Comparison of ENCODE assay signal across 1 cellular context in genomic region chr5:138648841-138649240, GRCh38.
TF ChIP-seq lines count a peak whose summit lies in the region.

No MANE protein-coding gene starts in this region.

TF ChIP-seq in GM12878, 131 proteins besides CTCF, POLR2A, EP300 and RAD21 (continued from another document):
- TF ChIP-seq ZBTB11 (CRISPR knock-in tag; IDR thresholded peaks at IDR 0.05) (no peak), ZNF207 (IDR thresholded peaks at IDR 0.05; ENCODE audit: borderline replicate concordance) (no peak), SKIL (IDR thresholded peaks at IDR 0.05; ENCODE audit: low read depth, poor library complexity, severe bottlenecking) (no peak), MYB (IDR thresholded peaks at IDR 0.05; ENCODE audit: borderline replicate concordance, low read depth, low read length) (no peak), ZZZ3 (IDR thresholded peaks at IDR 0.05; ENCODE audit: control insufficient read depth, insufficient read length, low read depth) (no peak), NRF1 (conservative IDR thresholded peaks at IDR 0.05; ENCODE audit: low read depth, low read length) (no peak), ZBTB40 (IDR thresholded peaks at IDR 0.05; ENCODE audit: borderline replicate concordance) (no peak), EZH2 (IDR thresholded peaks at IDR 0.05; ENCODE audit: borderline replicate concordance, control insufficient read depth, low read depth, low read length) (no peak), CREB1 (IDR thresholded peaks at IDR 0.05; ENCODE audit: low read depth) (no peak), CHD4 (IDR thresholded peaks at IDR 0.05) (no peak), NFIC (IDR thresholded peaks at IDR 0.05; ENCODE audit: low read depth, low read length) (no peak), BCL11A (IDR thresholded peaks at IDR 0.05; ENCODE audit: low read depth, low read length) (no peak), MEF2B (IDR thresholded peaks at IDR 0.05; ENCODE audit: partially characterized antibody, poor library complexity, severe bottlenecking) (no peak), DPF2 (IDR thresholded peaks at IDR 0.05) (no peak), SMAD5 (IDR thresholded peaks at IDR 0.05; ENCODE audit: low read depth) (no peak)
